Comparison of ENCODE assay signal across 21 cellular contexts in the genomic region with DNA sequence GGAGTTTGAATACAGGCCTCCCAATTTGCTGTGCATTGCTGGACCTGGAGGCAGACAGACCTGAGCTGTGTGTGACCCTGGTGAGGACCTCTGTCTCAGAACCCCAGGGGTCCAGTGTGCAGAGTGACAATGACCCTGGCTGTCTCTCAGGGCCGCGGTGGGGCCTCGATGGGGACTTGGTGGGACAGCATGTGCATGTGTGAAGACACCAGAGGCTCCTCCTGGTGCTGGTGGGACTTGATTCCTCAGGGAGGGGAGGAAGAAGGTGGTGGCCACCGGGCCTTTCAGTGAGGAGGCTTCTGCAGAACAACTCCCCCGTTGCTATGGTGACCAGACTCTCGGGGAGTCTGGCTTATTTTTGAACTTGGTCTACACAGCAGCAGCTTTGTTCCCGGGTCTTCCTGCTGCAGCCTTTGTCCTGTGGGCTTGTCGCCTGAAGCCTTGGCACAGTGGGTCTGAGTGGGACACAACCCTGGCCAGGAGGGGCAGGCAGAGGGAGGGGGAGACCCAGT. TPM values are rescaled to one million over a fixed set of nuclear protein-coding genes. Genes with fewer than 3 reads are reported as not detected.
DNase-seq lines count a peak whose midpoint lies in the region; ATAC-seq and TF ChIP-seq lines count a peak whose summit lies in the region.
"Had no signal": no experiment of that assay in that cellular context is flagged by ENCODE, and none has a peak within 500 bp of the region (broad histone marks: within the 10 kb centered on the region; RNA-seq: fewer than 3 reads in every experiment).

No MANE protein-coding gene starts in this region.

- H3K9me3 ChIP-seq in GM23248 (ENCODE audit: low read depth) (no peaks in the 10 kb centered on the region), trophoblast cell (ENCODE audit: insufficient read depth, low read depth, low read length) (peaks cover 12% of the 10 kb centered on the region), testis (no peaks in the 10 kb centered on the region), aorta (ENCODE audit: control insufficient read depth, low read length) (peaks cover 1% of the 10 kb centered on the region)

- H3K4me2 ChIP-seq in GM23248 (ENCODE audit: unreplicated experiment) = no peak overlapping the region
- no peak overlapping the region for H3K4me2 ChIP-seq in trophoblast cell (ENCODE audit: low read length)

- 87 to 93% methylated on average over 7 to 8 of the region's 8 CpGs for WGBS in GM23248 (ENCODE audit: low coverage in 1 of 2, low lambda C conversion rate in 2 of 2, missing lambda C conversion rate in 2 of 2), 2 experiments
- no CpG with 5 or more reads among the region's 8 CpGs for WGBS in trophoblast cell (ENCODE audit: extremely low coverage, insufficient coverage, insufficient read length)
- WGBS in testis, 2 donors = 80 to 95% methylated on average over 3 to 8 of the region's 8 CpGs
- 85 to 87% methylated on average over 8 of the region's 8 CpGs for WGBS in aorta, 2 donors

- no peak for TF ChIP-seq POLR2A in testis (IDR thresholded peaks at IDR 0.05)

- no peaks in the 10 kb centered on the region for H3K79me1 ChIP-seq in trophoblast cell (ENCODE audit: low read length)

- H3K4ac ChIP-seq in trophoblast cell (ENCODE audit: low read depth, low read length) = no peak overlapping the region

- H3K14ac ChIP-seq in trophoblast cell (ENCODE audit: low read length) = no peak overlapping the region

- H3K27me3 ChIP-seq in GM23248 (replicated peaks; ENCODE audit: insufficient read depth) (no peaks in the 10 kb centered on the region), trophoblast cell (ENCODE audit: insufficient read depth, low read length) (no peaks in the 10 kb centered on the region), testis (no peaks in the 10 kb centered on the region), aorta (ENCODE audit: control insufficient read depth in 1 of 2, insufficient read depth in 2 of 2, low read length in 1 of 2) (no peaks in the 10 kb centered on the region)
- H3K27me3 ChIP-seq: BE2C, SJSA1 had no signal

- H2AK5ac ChIP-seq in trophoblast cell (ENCODE audit: low read length) = no peak overlapping the region

- H3F3A ChIP-seq in GM23248 (ENCODE audit: insufficient read depth) = no peaks in the 10 kb centered on the region; the same call in 1 of the 2 replicates

- ATAC-seq in HG03432 (IDR thresholded peaks at IDR 0.05; ENCODE audit: unreplicated experiment) (no peak), aorta (ENCODE audit: low FRiP score) (no peak)
- ATAC-seq: CD8-positive, alpha-beta T cell had no signal

- no peak overlapping the region for H3K4me3 ChIP-seq in GM23248
- peak overlapping the region; percentile 15 for H3K4me3 ChIP-seq in trophoblast cell (ENCODE audit: low read depth, low read length)
- no peak overlapping the region for H3K4me3 ChIP-seq in testis
- H3K4me3 ChIP-seq in aorta (ENCODE audit: low read length in 2 of 2) = no peak overlapping the region
- H3K4me3 ChIP-seq: SJSA1 had no signal

- no peaks in the 10 kb centered on the region for H4K20me1 ChIP-seq in GM23248 (ENCODE audit: insufficient read depth)

- H3K9me2 ChIP-seq in GM23248 (ENCODE audit: insufficient read depth) = no peaks in the 10 kb centered on the region

- H3K9ac ChIP-seq in GM23248 = no peak overlapping the region
- no peak overlapping the region for H3K9ac ChIP-seq in trophoblast cell (ENCODE audit: low read length)

- no peak overlapping the region for H4K8ac ChIP-seq in trophoblast cell (ENCODE audit: low read depth, low read length)

- H3K4me1 ChIP-seq in GM23248 (ENCODE audit: insufficient read depth) (peaks cover 4% of the 10 kb centered on the region; the same call in 1 of the 2 replicates), trophoblast cell (ENCODE audit: control insufficient read depth in 1 of 2, insufficient read depth in 2 of 2, low read length in 2 of 2) (peaks cover 0 to 3% of the 10 kb centered on the region in 2 experiments), testis (peaks cover 5% of the 10 kb centered on the region), aorta (ENCODE audit: control insufficient read depth in 1 of 2, insufficient read depth in 2 of 2, low read length in 2 of 2) (no peaks in the 10 kb centered on the region)
- H3K4me1 ChIP-seq: BE2C had no signal

- no peak for TF ChIP-seq CTCF in testis (IDR thresholded peaks at IDR 0.05)

- no peaks in the 10 kb centered on the region for H3K36me3 ChIP-seq in GM23248 (ENCODE audit: low read depth)
- H3K36me3 ChIP-seq in trophoblast cell (ENCODE audit: control insufficient read depth in 1 of 2, insufficient read depth in 2 of 2, low read length in 2 of 2) = peaks cover 22 to 26% of the 10 kb centered on the region in 2 experiments
- no peaks in the 10 kb centered on the region for H3K36me3 ChIP-seq in testis (ENCODE audit: low read depth, missing control alignments)
- no peaks in the 10 kb centered on the region for H3K36me3 ChIP-seq in aorta (ENCODE audit: control insufficient read depth in 1 of 2, insufficient read depth in 2 of 2, low read length in 1 of 2)

- intact Hi-C loops in testis (cut with DNase I; ENCODE audit: low total_unique reads) = loop anchor here (10.0 kb wide), 1 partner anchor 80 kb away; no protein-coding TSS in a partner anchor
- intact Hi-C loops in aorta (cut with DNase I) = loop anchor here (10.0 kb wide), 1 partner anchor 690 kb away; no protein-coding TSS in a partner anchor

- H4K12ac ChIP-seq in trophoblast cell (ENCODE audit: low read depth, low read length) = no peak overlapping the region

- no peak overlapping the region for H3K27ac ChIP-seq in GM23248
- H3K27ac ChIP-seq in trophoblast cell (ENCODE audit: low read depth, low read length) = no peak overlapping the region
- H3K27ac ChIP-seq in testis = no peak overlapping the region
- no peak overlapping the region for H3K27ac ChIP-seq in aorta (ENCODE audit: low read depth in 1 of 2, low read length in 2 of 2)
- H3K27ac ChIP-seq: 22Rv1, HL-60, SJSA1 had no signal

- H3K79me2 ChIP-seq in GM23248 (ENCODE audit: insufficient read depth) (no peaks in the 10 kb centered on the region), trophoblast cell (ENCODE audit: control insufficient read depth, insufficient read depth, low read length, poor library complexity) (no peaks in the 10 kb centered on the region)

- no peak overlapping the region for H2BK5ac ChIP-seq in trophoblast cell (ENCODE audit: low read depth, low read length, poor library complexity)

- no peak overlapping the region for H3K23ac ChIP-seq in trophoblast cell (ENCODE audit: low read length)

- no peak overlapping the region for H2BK12ac ChIP-seq in trophoblast cell (ENCODE audit: low read length)

- DNase-seq in DMS 273 (lab: John Stamatoyannopoulos, UW; ENCODE audit: unreplicated experiment) (peak; percentile 28), DMS 273 treated with DMSO at 0.1 percent for 48 hours (lab: John Stamatoyannopoulos, UW) (no peak), GM23248 (peak; percentile 18), SK-MEL-5 (ENCODE audit: low read depth, low spot score) (peak; percentile 15), trophoblast cell (no peak), testis (no peak), aorta (no peak)
- DNase-seq: BE2C; CD8-positive, alpha-beta T cell; GF-D8; H7; NCI-H1048; NCI-H1436 treated with DMSO at 0.1 percent for 48 hours; NCI-H2081; NCI-H2227 treated with DMSO at 0.1 percent for 48 hours; NCI-H524 treated with DMSO at 0.1 percent for 48 hours; RPMI8226 had no signal

- H4K91ac ChIP-seq in trophoblast cell (ENCODE audit: low read depth, low read length) = no peak overlapping the region

- H2BK120ac ChIP-seq in trophoblast cell (ENCODE audit: insufficient read depth, low read length, poor library complexity) = no peak overlapping the region

- H2AFZ ChIP-seq in GM23248 = no peak overlapping the region
- H2AFZ ChIP-seq in trophoblast cell (ENCODE audit: insufficient read depth, low read length, poor library complexity) = no peak overlapping the region

- in situ Hi-C loops in GM23248 (cut with MboI) = loop anchor here (25.0 kb wide), 1 partner anchor 677 kb away; no protein-coding TSS in a partner anchor
- in situ Hi-C loops in SK-MEL-5 (cut with HindIII; ENCODE audit: low pct_unique_long_range_greater_than_20kb, low sequenced_read_pairs) = no loop called here

- no peak overlapping the region for H3K18ac ChIP-seq in trophoblast cell (ENCODE audit: low read length)

RNA-seq across cellular contexts. Expression of a gene that starts 35.3 kb away (rescaled TPM):
- 34.4 and 37.2 TPM in 2 replicates for total RNA-seq in GM23248 (2014; rRNA removed; shearing (Covaris generic))
- 48.4 and 51.5 TPM in 2 replicates for polyA plus RNA-seq in GM23248 (2016; fragmentation: Nextera tagmentation; extraction: Ambion mirVana)
- 64.2 TPM in 2 replicates for total RNA-seq in SK-MEL-5 (2014; rRNA removed; shearing (Covaris generic))
- 70.1 and 103 TPM in 2 replicates for polyA plus RNA-seq in SK-MEL-5 (2015; cell fraction: cytosol; rRNA removed)
- 131 TPM in 2 replicates for polyA plus RNA-seq in SK-MEL-5 (2015; cell fraction: nucleus; rRNA removed)
- 35.5 and 35.9 TPM in 2 replicates for polyA plus RNA-seq in trophoblast cell (2013)
- total RNA-seq in testis = 10 to 100 TPM; 34.3 to 49.6 TPM
- polyA plus RNA-seq in testis (ENCODE audit: insufficient read depth, low read depth, low replicate concordance) = 42.1 TPM
- total RNA-seq in aorta = 10 to 100 TPM; 18.1 to 21.7 TPM
- polyA plus RNA-seq in aorta = 10 to 100 TPM in 1 of 2 donors, 1 to 10 TPM in 1; 4.0 to 24.8 TPM

RNA-seq across cellular contexts. Expression of a gene that starts 54.4 kb away (rescaled TPM):
- 71.6 and 82.9 TPM in 2 replicates for total RNA-seq in GM23248 (2014; rRNA removed; shearing (Covaris generic))
- polyA plus RNA-seq in GM23248 (2016; fragmentation: Nextera tagmentation; extraction: Ambion mirVana) = 44.3 and 46.6 TPM in 2 replicates
- total RNA-seq in SK-MEL-5 (2014; rRNA removed; shearing (Covaris generic)) = 45.3 and 49.0 TPM in 2 replicates
- 89.0 and 109 TPM in 2 replicates for polyA plus RNA-seq in SK-MEL-5 (2015; cell fraction: cytosol; rRNA removed)
- polyA plus RNA-seq in SK-MEL-5 (2015; cell fraction: nucleus; rRNA removed) = 26.1 and 29.0 TPM in 2 replicates
- polyA plus RNA-seq in trophoblast cell (2013) = 298 and 341 TPM in 2 replicates
- total RNA-seq in testis = 10 to 100 TPM; 22.0 to 35.2 TPM
- 37.8 TPM for polyA plus RNA-seq in testis (ENCODE audit: insufficient read depth, low read depth, low replicate concordance)
- total RNA-seq in aorta = 10 to 100 TPM; 29.1 to 53.6 TPM
- 10 to 100 TPM in 1 of 2 donors, 1 to 10 TPM in 1; 9.6 to 34.6 TPM for polyA plus RNA-seq in aorta

Comparison
In these comparisons a context has a peak if more than half of its experiments do, and no peak if none do; other contexts are left out.
1. DNase-seq: peak in DMS 273 (single experiment), GM23248 (single experiment) and SK-MEL-5 (single experiment); none in DMS 273 treated with DMSO at 0.1 percent for 48 hours (single experiment), trophoblast cell (0 of 2), testis (single experiment) and aorta (0 of 2).